Comparison of ENCODE assay signal across 7 cellular contexts in genomic region chr7:105808703-105809590, GRCh38.
DNase-seq lines count a peak whose midpoint lies in the region; ATAC-seq and TF ChIP-seq lines count a peak whose summit lies in the region.

No MANE protein-coding gene starts in this region.

- peaks cover 28% of the 10 kb centered on the region for H3K4me1 ChIP-seq in SJSA1 (replicated peaks)
- H3K4me1 ChIP-seq in osteoblast (ENCODE audit: insufficient read depth, low read length): peaks cover 18% of the 10 kb centered on the region

- ATAC-seq in GM19035 (IDR thresholded peaks at IDR 0.05; ENCODE audit: unreplicated experiment) (peak; percentile 98), HG03045 (IDR thresholded peaks at IDR 0.05; ENCODE audit: unreplicated experiment) (peak; percentile 98)

- intact Hi-C loops in activated naive CD4-positive, alpha-beta T cell treated with anti-CD3 and anti-CD28 coated beads for 36 hours (cut with micrococcal nuclease): loop anchor here (1.0 to 5.0 kb wide), 25 partner anchors 9 to 1056 kb away; partner anchors contain the start of genes KMT2E, PIK3CG and RINT1

- CTCF ChIA-PET in activated naive CD4-positive, alpha-beta T cell treated with anti-CD3 and anti-CD28 coated beads for 36 hours (lab: Charles Lee): interaction anchor here (0.6 to 1.6 kb wide), 7 partner anchors 44 to 215 kb away, joined by 3 to 7 read pairs (median 4); no protein-coding TSS in a partner anchor

- peak overlapping the region; percentile 36 for H3K27ac ChIP-seq in SJSA1
- no peak overlapping the region for H3K27ac ChIP-seq in osteoblast (ENCODE audit: low read depth, low read length)

- no peaks in the 10 kb centered on the region for H3K36me3 Mint-ChIP-seq in activated naive CD4-positive, alpha-beta T cell treated with anti-CD3 and anti-CD28 coated beads for 36 hours (ENCODE audit: low read depth)
- peaks cover 2% of the 10 kb centered on the region for H3K36me3 Mint-ChIP-seq in osteocyte (ENCODE audit: unreplicated experiment)

- peaks cover 6% of the 10 kb centered on the region for H4K20me1 ChIP-seq in osteoblast (ENCODE audit: insufficient read depth, low read length)

- H3K4me2 ChIP-seq in osteoblast (ENCODE audit: insufficient read depth, low read length): peak overlapping the region; percentile 6

- no peak overlapping the region for H3K4me3 Mint-ChIP-seq in activated naive CD4-positive, alpha-beta T cell treated with anti-CD3 and anti-CD28 coated beads for 36 hours
- H3K4me3 Mint-ChIP-seq in osteocyte (ENCODE audit: unreplicated experiment): no peak overlapping the region

- H3K4me1 Mint-ChIP-seq in activated naive CD4-positive, alpha-beta T cell treated with anti-CD3 and anti-CD28 coated beads for 36 hours (ENCODE audit: low read depth): peaks cover 58% of the 10 kb centered on the region
- peaks cover 27% of the 10 kb centered on the region for H3K4me1 Mint-ChIP-seq in osteocyte (ENCODE audit: unreplicated experiment)

- H3K9me3 ChIP-seq in SJSA1 (replicated peaks): no peaks in the 10 kb centered on the region
- no peaks in the 10 kb centered on the region for H3K9me3 ChIP-seq in osteoblast (ENCODE audit: low read depth, low read length)

- DNase-seq in SJSA1 (ENCODE audit: low read depth in 1 of 2, low spot score in 2 of 2): peak; percentile 33 to 60
- peak; percentile 96 for DNase-seq in activated naive CD4-positive, alpha-beta T cell treated with anti-CD3 and anti-CD28 coated beads for 36 hours
- peak; percentile 81 for DNase-seq in osteoblast (ENCODE audit: insufficient read length, low spot score, missing footprints)
- no peak for DNase-seq in iPS-NIHi7 (ENCODE audit: extremely low spot score)
- no peak for DNase-seq in osteocyte (ENCODE audit: extremely low spot score, unreplicated experiment)

- H3K27me3 Mint-ChIP-seq in activated naive CD4-positive, alpha-beta T cell treated with anti-CD3 and anti-CD28 coated beads for 36 hours (ENCODE audit: low read depth): peaks cover 3% of the 10 kb centered on the region
- no peaks in the 10 kb centered on the region for H3K27me3 Mint-ChIP-seq in osteocyte (ENCODE audit: unreplicated experiment)

- H3K27me3 ChIP-seq in SJSA1 (replicated peaks) (no peaks in the 10 kb centered on the region), osteoblast (ENCODE audit: insufficient read depth, low read length) (no peaks in the 10 kb centered on the region)

- no peaks in the 10 kb centered on the region for H3K9me3 Mint-ChIP-seq in activated naive CD4-positive, alpha-beta T cell treated with anti-CD3 and anti-CD28 coated beads for 36 hours
- no peaks in the 10 kb centered on the region for H3K9me3 Mint-ChIP-seq in osteocyte (ENCODE audit: unreplicated experiment)

- no peak for TF ChIP-seq CTCF in osteoblast (IDR thresholded peaks at IDR 0.05; ENCODE audit: extremely low read depth, low read depth, low read length)
- no peak for TF ChIP-seq CTCF in osteocyte (IDR thresholded peaks at IDR 0.05)

- H3K4me3 ChIP-seq in SJSA1 (no peak overlapping the region), osteoblast (ENCODE audit: insufficient read depth, low read length) (no peak overlapping the region)

- H3K36me3 ChIP-seq in SJSA1 (no peaks in the 10 kb centered on the region), osteoblast (ENCODE audit: insufficient read depth, low read length) (no peaks in the 10 kb centered on the region)

- H3K27ac Mint-ChIP-seq in activated naive CD4-positive, alpha-beta T cell treated with anti-CD3 and anti-CD28 coated beads for 36 hours: peak overlapping the region; percentile 38
- H3K27ac Mint-ChIP-seq in osteocyte (ENCODE audit: unreplicated experiment): no peak overlapping the region

- H3K79me2 ChIP-seq in osteoblast (ENCODE audit: insufficient read depth, low read length): no peaks in the 10 kb centered on the region

- peak overlapping the region; percentile 19 for H2AFZ ChIP-seq in osteoblast (ENCODE audit: low read length)

Comparison
In these comparisons a context has a peak if more than half of its experiments do, and no peak if none do; other contexts are left out.
1. DNase-seq: peak in SJSA1 (2 of 2), activated naive CD4-positive, alpha-beta T cell treated with anti-CD3 and anti-CD28 coated beads for 36 hours (single experiment) and osteoblast (single experiment); none in iPS-NIHi7 (single experiment) and osteocyte (single experiment).